Comparison of ENCODE assay signal across 8 cellular contexts in the genomic region with DNA sequence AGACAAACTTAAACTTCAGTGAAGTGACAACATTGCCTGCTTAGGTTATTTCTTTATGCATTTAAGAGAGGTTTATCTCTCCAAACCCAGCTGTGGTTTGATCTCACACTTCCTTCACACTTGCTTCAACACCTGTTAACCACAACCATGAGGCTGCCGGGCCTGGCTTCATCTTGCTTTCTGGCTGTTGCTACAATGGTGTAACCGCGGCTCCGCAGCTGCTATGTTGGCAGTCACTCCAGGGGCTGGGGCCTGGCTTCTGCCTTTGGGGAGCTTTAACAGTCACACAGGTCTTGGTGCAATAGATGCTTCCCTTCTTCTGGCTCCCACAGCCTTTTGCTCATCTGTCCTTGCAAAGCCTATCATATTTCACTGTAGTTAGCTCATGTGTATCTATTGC.
DNase-seq lines count a peak whose midpoint lies in the region; ATAC-seq and TF ChIP-seq lines count a peak whose summit lies in the region.

No MANE protein-coding gene starts in this region.

- H3K4me3 ChIP-seq in BLaER1 treated with 17β-estradiol and CSF1 and Interleukin-3, amounts not matched to agents 10 nM and 100 nM: no peak overlapping the region
- H3K4me3 ChIP-seq in lower lobe of right lung (no peak overlapping the region), trophoblast cell (ENCODE audit: low read depth, low read length) (no peak overlapping the region), GM23338 (no peak overlapping the region)

- peaks cover 7% of the 10 kb centered on the region for H3K27me3 Mint-ChIP-seq in GM23338 (ENCODE audit: insufficient read depth, low read depth, poor library complexity)

- H4K20me1 ChIP-seq in BLaER1 treated with 17β-estradiol and CSF1 and Interleukin-3, amounts not matched to agents 10 nM and 100 nM: no peaks in the 10 kb centered on the region
- no peaks in the 10 kb centered on the region for H4K20me1 ChIP-seq in GM23338 (replicated peaks; ENCODE audit: insufficient read depth)

- no peak overlapping the region for H3K23ac ChIP-seq in trophoblast cell (ENCODE audit: low read length)

- H3K79me1 ChIP-seq in trophoblast cell (ENCODE audit: low read length): no peaks in the 10 kb centered on the region

- H3F3A ChIP-seq in GM23338 (replicated peaks; ENCODE audit: low read depth): no peaks in the 10 kb centered on the region

- WGBS in trophoblast cell (ENCODE audit: extremely low coverage, insufficient coverage, insufficient read length): no CpG with 5 or more reads among the region's 4 CpGs

- no peaks in the 10 kb centered on the region for H3K27me3 ChIP-seq in BLaER1 treated with 17β-estradiol and CSF1 and Interleukin-3, amounts not matched to agents 10 nM and 100 nM
- H3K27me3 ChIP-seq in lower lobe of right lung (ENCODE audit: low read depth) (no peaks in the 10 kb centered on the region), trophoblast cell (ENCODE audit: insufficient read depth, low read length) (no peaks in the 10 kb centered on the region), GM23338 (ENCODE audit: insufficient read depth) (no peaks in the 10 kb centered on the region)

- DNase-seq in activated CD8-positive, alpha-beta memory T cell treated with anti-CD3 and anti-CD28 coated beads for 4 hours (ENCODE audit: low read depth in 2 of 2): peak; percentile 2 to 8
- DNase-seq in lower lobe of right lung (peak; percentile 45), trophoblast cell (no peak), GM23338 (ENCODE audit: low spot score) (no peak)

- H4K91ac ChIP-seq in trophoblast cell (ENCODE audit: low read depth, low read length): no peak overlapping the region

- peaks cover under 1 to 16% (median 11%) of the 10 kb centered on the region in 11 experiments; a peak in 16 of 22 replicates for H3K9me3 ChIP-seq in BLaER1 treated with 17β-estradiol and CSF1 and Interleukin-3, amounts not matched to agents 10 nM and 100 nM (replicated peaks in 1 of 11)
- H3K9me3 ChIP-seq in lower lobe of right lung (no peaks in the 10 kb centered on the region), trophoblast cell (ENCODE audit: insufficient read depth, low read depth, low read length) (peaks cover 3% of the 10 kb centered on the region)

- H4K12ac ChIP-seq in trophoblast cell (ENCODE audit: low read depth, low read length): no peak overlapping the region

- H3K14ac ChIP-seq in trophoblast cell (ENCODE audit: low read length): no peak overlapping the region

- H3K4me3 Mint-ChIP-seq in GM23338: no peak overlapping the region

- no peak overlapping the region for H3K27ac ChIP-seq in BLaER1 treated with 17β-estradiol and CSF1 and Interleukin-3, amounts not matched to agents 10 nM and 100 nM
- H3K27ac ChIP-seq in lower lobe of right lung (no peak overlapping the region), trophoblast cell (ENCODE audit: low read depth, low read length) (no peak overlapping the region), GM23338 (ENCODE audit: low read depth) (no peak overlapping the region)

- ATAC-seq in HG03175 (IDR thresholded peaks at IDR 0.05; ENCODE audit: unreplicated experiment) (peak; percentile 78), lower lobe of right lung (peak in 1 of 2 donors; percentile 34), GM18870 (IDR thresholded peaks at IDR 0.05; ENCODE audit: unreplicated experiment) (no peak), HG02610 (IDR thresholded peaks at IDR 0.05; ENCODE audit: unreplicated experiment) (no peak), GM23338 (no peak)

- H3K4me1 ChIP-seq in BLaER1 treated with 17β-estradiol and CSF1 and Interleukin-3, amounts not matched to agents 10 nM and 100 nM: peaks cover 0 to 41% (median 25%) of the 10 kb centered on the region in 10 experiments; a peak in 16 of 20 replicates
- H3K4me1 ChIP-seq in lower lobe of right lung (no peaks in the 10 kb centered on the region), trophoblast cell (ENCODE audit: control insufficient read depth in 1 of 2, insufficient read depth in 2 of 2, low read length in 2 of 2) (no peaks in the 10 kb centered on the region), GM23338 (ENCODE audit: insufficient read depth) (no peaks in the 10 kb centered on the region)

- no peaks in the 10 kb centered on the region for H3K4me1 Mint-ChIP-seq in GM23338

- H3K18ac ChIP-seq in trophoblast cell (ENCODE audit: low read length): no peak overlapping the region

- intact Hi-C loops in lower lobe of right lung (cut with DNase I): no loop called here

- no peak overlapping the region for H2BK5ac ChIP-seq in trophoblast cell (ENCODE audit: low read depth, low read length, poor library complexity)

- H3K79me2 ChIP-seq in trophoblast cell (ENCODE audit: control insufficient read depth, insufficient read depth, low read length, poor library complexity): no peaks in the 10 kb centered on the region
- no peaks in the 10 kb centered on the region for H3K79me2 ChIP-seq in GM23338 (replicated peaks; ENCODE audit: insufficient read depth)

- H3K36me3 Mint-ChIP-seq in GM23338 (ENCODE audit: low read depth): no peaks in the 10 kb centered on the region

- no peak overlapping the region for H2AK5ac ChIP-seq in trophoblast cell (ENCODE audit: low read length)

- no peak overlapping the region for H2AFZ ChIP-seq in trophoblast cell (ENCODE audit: insufficient read depth, low read length, poor library complexity)
- no peak overlapping the region for H2AFZ ChIP-seq in GM23338

- H3K9ac ChIP-seq in BLaER1 treated with 17β-estradiol and CSF1 and Interleukin-3, amounts not matched to agents 10 nM and 100 nM: no peak overlapping the region
- H3K9ac ChIP-seq in trophoblast cell (ENCODE audit: low read length): no peak overlapping the region

- TF ChIP-seq CTCF in lower lobe of right lung (IDR thresholded peaks at IDR 0.05) (no peak), GM23338 (conservative IDR thresholded peaks at IDR 0.05; ENCODE audit: low read depth in 2 of 2) (no peak)

- 0 out of 2 replicates have a peak, but pooled peaks cover 5% of the 10 kb centered on the region for H3K9me2 ChIP-seq in GM23338 (ENCODE audit: insufficient read depth)

- H3K36me3 ChIP-seq in BLaER1 treated with 17β-estradiol and CSF1 and Interleukin-3, amounts not matched to agents 10 nM and 100 nM: no peaks in the 10 kb centered on the region
- H3K36me3 ChIP-seq in lower lobe of right lung (no peaks in the 10 kb centered on the region), trophoblast cell (ENCODE audit: control insufficient read depth in 1 of 2, insufficient read depth in 2 of 2, low read length in 2 of 2) (no peaks in the 10 kb centered on the region), GM23338 (ENCODE audit: insufficient read depth) (no peaks in the 10 kb centered on the region)

- no peak overlapping the region for H4K8ac ChIP-seq in trophoblast cell (ENCODE audit: low read depth, low read length)

- H3K27ac Mint-ChIP-seq in GM23338: no peak overlapping the region

- H3K9me3 Mint-ChIP-seq in GM23338: peaks cover 16% of the 10 kb centered on the region; the same call in 2 of the 3 replicates

- H2BK120ac ChIP-seq in trophoblast cell (ENCODE audit: insufficient read depth, low read length, poor library complexity): no peak overlapping the region

- H3K4ac ChIP-seq in trophoblast cell (ENCODE audit: low read depth, low read length): no peak overlapping the region

- H2BK12ac ChIP-seq in trophoblast cell (ENCODE audit: low read length): no peak overlapping the region

- peak overlapping the region in 7 of 11 experiments; percentile 14 to 52 (median 32); a peak in 11 of 22 replicates for H3K4me2 ChIP-seq in BLaER1 treated with 17β-estradiol and CSF1 and Interleukin-3, amounts not matched to agents 10 nM and 100 nM
- H3K4me2 ChIP-seq in trophoblast cell (ENCODE audit: low read length): no peak overlapping the region
- no peak overlapping the region for H3K4me2 ChIP-seq in GM23338

TF ChIP-seq in GM23338, 12 proteins besides CTCF, POLR2A, EP300 and RAD21 (continues in another document):
- TF ChIP-seq JUNB (IDR thresholded peaks at IDR 0.05; ENCODE audit: unreplicated experiment): no peak
- no peak for TF ChIP-seq REST (IDR thresholded peaks at IDR 0.05; ENCODE audit: unreplicated experiment)
- no peak for TF ChIP-seq ZNF114 (CRISPR knock-in tag; IDR thresholded peaks at IDR 0.05)
- no peak for TF ChIP-seq ETS1 (IDR thresholded peaks at IDR 0.05)
- TF ChIP-seq EZH2 (IDR thresholded peaks at IDR 0.05; ENCODE audit: low read depth, unreplicated experiment): no peak
- no peak for TF ChIP-seq ZNF331 (CRISPR knock-in tag; IDR thresholded peaks at IDR 0.05; ENCODE audit: low read depth)
- no peak for TF ChIP-seq STAT1 (IDR thresholded peaks at IDR 0.05; ENCODE audit: unreplicated experiment)
- no peak for TF ChIP-seq CREB1 (CRISPR knock-in tag; IDR thresholded peaks at IDR 0.05; ENCODE audit: low read depth)

Comparison
In these comparisons a context has a peak if more than half of its experiments do, and no peak if none do; other contexts are left out.
1. H3K4me2 ChIP-seq: peak in BLaER1 treated with 17β-estradiol and CSF1 and Interleukin-3, amounts not matched to agents 10 nM and 100 nM (7 of 11); none in trophoblast cell (single experiment) and GM23338 (single experiment).
2. DNase-seq: peak in activated CD8-positive, alpha-beta memory T cell treated with anti-CD3 and anti-CD28 coated beads for 4 hours (2 of 2) and lower lobe of right lung (single experiment); none in trophoblast cell (0 of 2) and GM23338 (single experiment).